ENCODE assay signal across 18 cellular contexts in the genomic region with DNA sequence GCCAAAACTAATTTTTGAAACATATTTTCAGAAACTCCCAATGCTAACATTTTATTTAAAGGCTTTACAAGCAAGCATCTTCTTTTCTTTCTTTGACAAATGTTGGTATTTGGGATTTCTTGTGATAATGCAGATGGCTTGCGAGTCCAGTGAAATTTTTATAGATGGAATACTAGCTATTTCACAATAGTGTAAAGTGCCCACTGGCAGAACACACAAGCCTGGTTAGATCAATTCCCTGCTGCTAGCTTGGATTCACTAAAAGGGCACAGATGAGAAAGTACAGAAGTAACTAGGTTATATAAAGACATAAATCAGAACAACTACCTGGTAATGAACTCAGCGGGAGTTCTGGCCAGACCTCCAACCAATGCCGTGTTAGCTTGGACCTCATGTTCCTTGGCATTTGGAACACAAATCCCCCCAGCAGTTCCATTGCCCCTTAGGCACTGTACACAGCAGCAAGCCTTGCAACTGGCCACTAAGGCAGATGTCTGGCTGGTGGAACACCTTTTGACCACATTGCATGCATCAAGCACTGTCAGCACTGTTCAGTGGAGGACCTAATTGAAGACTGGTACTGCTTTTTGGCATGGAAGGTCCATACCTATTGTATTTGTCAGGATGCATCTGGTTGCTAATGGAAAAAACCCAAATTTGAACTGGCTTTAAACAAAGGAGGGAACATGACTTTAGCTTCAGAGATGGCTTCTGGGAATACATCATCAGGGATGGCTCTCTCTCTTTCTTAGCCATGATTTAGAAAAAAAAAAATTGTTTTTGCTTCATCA. TPM values are rescaled to one million over a fixed set of nuclear protein-coding genes. Genes with fewer than 3 reads are reported as not detected.
DNase-seq lines count a peak whose midpoint lies in the region; ATAC-seq and TF ChIP-seq lines count a peak whose summit lies in the region.
"Had no signal": no experiment of that assay in that cellular context is flagged by ENCODE, and none has a peak within 500 bp of the region (broad histone marks: within the 10 kb centered on the region; RNA-seq: fewer than 3 reads in every experiment).

No MANE protein-coding gene starts in this region.

- no peak for TF ChIP-seq CTCF in esophagus muscularis mucosa (IDR thresholded peaks at IDR 0.05)
- TF ChIP-seq CTCF in right lobe of liver (IDR thresholded peaks at IDR 0.05), result no peak

- no peaks in the 10 kb centered on the region for H3K4me1 Mint-ChIP-seq in activated CD8-positive, alpha-beta memory T cell treated with anti-CD3 and anti-CD28 coated beads, Interleukin-2, amount 10 ng/mL, durations not matched to agents 7 days and 5 days
- H3K4me1 Mint-ChIP-seq: CD8-positive, alpha-beta memory T cell had no signal

- H3K27me3 Mint-ChIP-seq in activated CD8-positive, alpha-beta memory T cell treated with anti-CD3 and anti-CD28 coated beads, Interleukin-2, amount 10 ng/mL, durations not matched to agents 7 days and 5 days, result peaks cover 12% of the 10 kb centered on the region

- H3K27ac ChIP-seq in esophagus muscularis mucosa (replicated peaks in 1 of 4), result no peak overlapping the region
- H3K27ac ChIP-seq in right lobe of liver, result no peak overlapping the region

- TF ChIP-seq EP300 in esophagus muscularis mucosa (IDR thresholded peaks at IDR 0.05), result no peak

- H3K9me3 ChIP-seq in esophagus muscularis mucosa (peaks cover 0 to 8% (median 0%) of the 10 kb centered on the region in 4 donors), right lobe of liver (no peaks in the 10 kb centered on the region)
- H3K9me3 ChIP-seq: BE2C, HAP-1 had no signal

- WGBS in esophagus muscularis mucosa, result 89% methylated on average over 3 of the region's 3 CpGs
- 27% methylated on average over 3 of the region's 3 CpGs for WGBS in right lobe of liver (ENCODE audit: insufficient coverage, low coverage, low lambda C conversion rate, missing lambda C conversion rate)

- peak; percentile 51 to 81 (median 58) for ATAC-seq in right lobe of liver
- ATAC-seq in activated CD8-positive, alpha-beta memory T cell treated with anti-CD3 and anti-CD28 coated beads, Interleukin-2, amount 10 ng/mL, durations not matched to agents 7 days and 5 days, result no peak
- ATAC-seq: GM12878 had no signal

- CTCF ChIA-PET in activated CD8-positive, alpha-beta memory T cell treated with anti-CD3 and anti-CD28 coated beads, Interleukin-2, amount 10 ng/mL, durations not matched to agents 7 days and 5 days (lab: Charles Lee), result interaction anchor here (2.6 kb wide), 1 partner anchor 16 kb away, joined by 7 read pairs; a partner anchor contains a TSS

- H3K4me3 Mint-ChIP-seq in activated CD8-positive, alpha-beta memory T cell treated with anti-CD3 and anti-CD28 coated beads, Interleukin-2, amount 10 ng/mL, durations not matched to agents 7 days and 5 days, result no peak overlapping the region
- H3K4me3 Mint-ChIP-seq: CD4-positive, CD25-positive, alpha-beta regulatory T cell; CD8-positive, alpha-beta memory T cell had no signal

- H3K36me3 ChIP-seq in esophagus muscularis mucosa (no peaks in the 10 kb centered on the region), right lobe of liver (no peaks in the 10 kb centered on the region)
- H3K36me3 ChIP-seq: BE2C, HAP-1 had no signal

- H3K27me3 ChIP-seq in esophagus muscularis mucosa (peaks cover 0 to 7% (median 0%) of the 10 kb centered on the region in 4 donors), right lobe of liver (no peaks in the 10 kb centered on the region)

- intact Hi-C loops in esophagus muscularis mucosa (cut with DNase I), result no loop called here
- intact Hi-C loops in right lobe of liver (cut with DNase I), result no loop called here

- peak; percentile 7 for DNase-seq in RPMI7951 (ENCODE audit: low read depth)
- DNase-seq in esophagus muscularis mucosa (ENCODE audit: extremely low spot score), result peak; percentile 75
- DNase-seq in right lobe of liver, result no peak
- DNase-seq in NCI-H1694 treated with DMSO at 0.1 percent for 48 hours (lab: John Stamatoyannopoulos, UW), result no peak
- no peak for DNase-seq in activated CD8-positive, alpha-beta memory T cell treated with anti-CD3 and anti-CD28 coated beads, Interleukin-2, amount 10 ng/mL, durations not matched to agents 7 days and 5 days
- DNase-seq in NCI-H1048 (lab: John Stamatoyannopoulos, UW), result no peak
- DNase-seq: ACHN; BE2C; C1 segment of cervical spinal cord; CD4-positive, CD25-positive, alpha-beta regulatory T cell; CD8-positive, alpha-beta memory T cell; COR-L47; DMS 273 treated with DMSO at 0.1 percent for 48 hours; DMS53; DND-41; EL had no signal

- no peaks in the 10 kb centered on the region for H3K4me1 ChIP-seq in esophagus muscularis mucosa
- peaks cover 0 to 7% (median 0%) of the 10 kb centered on the region in 4 donors for H3K4me1 ChIP-seq in right lobe of liver
- H3K4me1 ChIP-seq: BE2C had no signal

- no peak overlapping the region for H3K27ac Mint-ChIP-seq in activated CD8-positive, alpha-beta memory T cell treated with anti-CD3 and anti-CD28 coated beads, Interleukin-2, amount 10 ng/mL, durations not matched to agents 7 days and 5 days
- H3K27ac Mint-ChIP-seq: CD4-positive, CD25-positive, alpha-beta regulatory T cell; CD8-positive, alpha-beta memory T cell had no signal

- no peaks in the 10 kb centered on the region for H3K9me3 Mint-ChIP-seq in activated CD8-positive, alpha-beta memory T cell treated with anti-CD3 and anti-CD28 coated beads, Interleukin-2, amount 10 ng/mL, durations not matched to agents 7 days and 5 days (ENCODE audit: low read depth)

- H3K4me3 ChIP-seq in esophagus muscularis mucosa (no peak overlapping the region), right lobe of liver (no peak overlapping the region)
- H3K4me3 ChIP-seq: GM12878, HAP-1 had no signal

- no peak for TF ChIP-seq POLR2A in esophagus muscularis mucosa (IDR thresholded peaks at IDR 0.05; ENCODE audit: low read depth)
- no peak for TF ChIP-seq POLR2A in right lobe of liver (IDR thresholded peaks at IDR 0.05)

- no peaks in the 10 kb centered on the region for H3K36me3 Mint-ChIP-seq in activated CD8-positive, alpha-beta memory T cell treated with anti-CD3 and anti-CD28 coated beads, Interleukin-2, amount 10 ng/mL, durations not matched to agents 7 days and 5 days
- H3K36me3 Mint-ChIP-seq: CD4-positive, CD25-positive, alpha-beta regulatory T cell; CD8-positive, alpha-beta memory T cell had no signal

RNA-seq across cellular contexts. Expression of a gene that starts 15.6 kb away (rescaled TPM):
- 17.2 and 19.1 TPM in 2 replicates for total RNA-seq in RPMI7951 (2014; rRNA removed; shearing (Covaris generic))
- total RNA-seq in esophagus muscularis mucosa, result 10 to 100 TPM in 2 of 4 donors, 1 to 10 TPM in 2; 7.6 to 15.7 (median 11.2) TPM
- 10 to 100 TPM in 1 of 6 experiments, 1 to 10 TPM in 5; 6.0 to 11.6 (median 7.2) TPM for total RNA-seq in right lobe of liver
- 10 to 100 TPM; 11.3 to 11.5 TPM for total RNA-seq in activated CD8-positive, alpha-beta memory T cell treated with anti-CD3 and anti-CD28 coated beads, Interleukin-2, amount 10 ng/mL, durations not matched to agents 7 days and 5 days

Comparison
In these comparisons a context has a peak if more than half of its experiments do, and no peak if none do; other contexts are left out.
1. DNase-seq: peak in RPMI7951 (single experiment) and esophagus muscularis mucosa (single experiment); none in right lobe of liver (0 of 3), NCI-H1694 treated with DMSO at 0.1 percent for 48 hours (single experiment), activated CD8-positive, alpha-beta memory T cell treated with anti-CD3 and anti-CD28 coated beads, Interleukin-2, amount 10 ng/mL, durations not matched to agents 7 days and 5 days (single experiment) and NCI-H1048 (single experiment).